18 cellular contexts compared by ENCODE assay signal in genomic region chr7:37035631-37036030, GRCh38.
DNase-seq lines count a peak whose midpoint lies in the region; ATAC-seq and TF ChIP-seq lines count a peak whose summit lies in the region.
"Had no signal": no experiment of that assay in that cellular context is flagged by ENCODE, and none has a peak within 500 bp of the region (broad histone marks: within the 10 kb centered on the region; RNA-seq: fewer than 3 reads in every experiment).

No MANE protein-coding gene starts in this region.

- DNase-seq in activated T-cell treated with anti-CD3 and anti-CD28 coated beads, Interleukin-2, amount 50 U/mL, for 4 hours: no peak
- no peak for DNase-seq in activated T-cell treated with anti-CD3 and anti-CD28 coated beads, Interleukin-2, amount 50 U/mL, for 1 hour
- DNase-seq in adipocyte (ENCODE audit: low read depth) (peak; percentile 39), epithelial cell of esophagus (ENCODE audit: low read depth) (peak; percentile 21), retinal pigment epithelial cell (ENCODE audit: low read depth) (peak; percentile 9), HCEC 1CT (no peak)
- DNase-seq: BE2C; C1 segment of cervical spinal cord; CD4-positive, CD25-positive, alpha-beta regulatory T cell; CD8-positive, alpha-beta memory T cell; COR-L47; DMS 273 treated with DMSO at 0.1 percent for 48 hours; GOT3; H7 had no signal

- H3K4me1 Mint-ChIP-seq in activated T-cell treated with anti-CD3 and anti-CD28 coated beads, Interleukin-2, amount 50 U/mL, for 4 hours (ENCODE audit: low read depth): peaks cover 38% of the 10 kb centered on the region

- H3K4me1 ChIP-seq in adipocyte (ENCODE audit: control insufficient read depth, insufficient read depth, low read length): peaks cover 19% of the 10 kb centered on the region
- H3K4me1 ChIP-seq: BE2C had no signal

- no peaks in the 10 kb centered on the region for H3K36me3 ChIP-seq in adipocyte (ENCODE audit: control insufficient read depth, insufficient read depth, low read length, severe bottlenecking)
- H3K36me3 ChIP-seq: BE2C had no signal

- H3K9me3 ChIP-seq in adipocyte (ENCODE audit: control insufficient read depth, low read length): peaks cover 8% of the 10 kb centered on the region
- H3K9me3 ChIP-seq: BE2C had no signal

- H3K9me3 Mint-ChIP-seq in activated T-cell treated with anti-CD3 and anti-CD28 coated beads, Interleukin-2, amount 50 U/mL, for 4 hours: peaks cover 10% of the 10 kb centered on the region

- no peak for TF ChIP-seq CTCF in epithelial cell of esophagus (IDR thresholded peaks at IDR 0.05; ENCODE audit: insufficient read depth, low read depth, low read length, missing control alignments)
- TF ChIP-seq CTCF in retinal pigment epithelial cell (conservative IDR thresholded peaks at IDR 0.05; ENCODE audit: low read depth, low read length): no peak

- no peaks in the 10 kb centered on the region for H3K27me3 ChIP-seq in adipocyte (replicated peaks; ENCODE audit: control insufficient read depth, insufficient read depth, low read length)
- H3K27me3 ChIP-seq: BE2C had no signal

- no peak overlapping the region for H3K4me3 ChIP-seq in adipocyte (ENCODE audit: low read length)
- H3K4me3 ChIP-seq in epithelial cell of esophagus (ENCODE audit: low read length): no peak overlapping the region
- no peak overlapping the region for H3K4me3 ChIP-seq in retinal pigment epithelial cell (ENCODE audit: low read length)

- peaks cover 62% of the 10 kb centered on the region for H3K36me3 Mint-ChIP-seq in activated T-cell treated with anti-CD3 and anti-CD28 coated beads, Interleukin-2, amount 50 U/mL, for 4 hours (ENCODE audit: insufficient read depth)

- no peak overlapping the region for H3K9ac ChIP-seq in adipocyte (ENCODE audit: low read length)

- peak; percentile 25 to 40 for ATAC-seq in activated T-cell treated with anti-CD3 and anti-CD28 coated beads, Interleukin-2, amount 50 U/mL, for 4 hours
- no peak for ATAC-seq in HG02798 (IDR thresholded peaks at IDR 0.05; ENCODE audit: poor library complexity, unreplicated experiment)
- no peak for ATAC-seq in GM21423 (IDR thresholded peaks at IDR 0.05; ENCODE audit: unreplicated experiment)
- ATAC-seq: HepG2 had no signal

- no peaks in the 10 kb centered on the region for H3K27me3 Mint-ChIP-seq in activated T-cell treated with anti-CD3 and anti-CD28 coated beads, Interleukin-2, amount 50 U/mL, for 4 hours (ENCODE audit: low read depth)
- H3K27me3 Mint-ChIP-seq: CD4-positive, CD25-positive, alpha-beta regulatory T cell; CD8-positive, alpha-beta memory T cell; IgD-negative memory B cell had no signal

- H3K4me3 Mint-ChIP-seq in activated T-cell treated with anti-CD3 and anti-CD28 coated beads, Interleukin-2, amount 50 U/mL, for 4 hours: no peak overlapping the region
- H3K4me3 Mint-ChIP-seq: CD4-positive, CD25-positive, alpha-beta regulatory T cell; CD8-positive, alpha-beta memory T cell; IgD-negative memory B cell had no signal

Comparison
In these comparisons a context has a peak if more than half of its experiments do, and no peak if none do; other contexts are left out.
1. ATAC-seq: peak in activated T-cell treated with anti-CD3 and anti-CD28 coated beads, Interleukin-2, amount 50 U/mL, for 4 hours (2 of 2); none in HG02798 (single experiment) and GM21423 (single experiment).
2. DNase-seq: peak in adipocyte (single experiment), epithelial cell of esophagus (single experiment) and retinal pigment epithelial cell (single experiment); none in activated T-cell treated with anti-CD3 and anti-CD28 coated beads, Interleukin-2, amount 50 U/mL, for 4 hours (single experiment), activated T-cell treated with anti-CD3 and anti-CD28 coated beads, Interleukin-2, amount 50 U/mL, for 1 hour (single experiment) and HCEC 1CT (single experiment).